ENCODE assay signal across 9 cellular contexts in the genomic region with DNA sequence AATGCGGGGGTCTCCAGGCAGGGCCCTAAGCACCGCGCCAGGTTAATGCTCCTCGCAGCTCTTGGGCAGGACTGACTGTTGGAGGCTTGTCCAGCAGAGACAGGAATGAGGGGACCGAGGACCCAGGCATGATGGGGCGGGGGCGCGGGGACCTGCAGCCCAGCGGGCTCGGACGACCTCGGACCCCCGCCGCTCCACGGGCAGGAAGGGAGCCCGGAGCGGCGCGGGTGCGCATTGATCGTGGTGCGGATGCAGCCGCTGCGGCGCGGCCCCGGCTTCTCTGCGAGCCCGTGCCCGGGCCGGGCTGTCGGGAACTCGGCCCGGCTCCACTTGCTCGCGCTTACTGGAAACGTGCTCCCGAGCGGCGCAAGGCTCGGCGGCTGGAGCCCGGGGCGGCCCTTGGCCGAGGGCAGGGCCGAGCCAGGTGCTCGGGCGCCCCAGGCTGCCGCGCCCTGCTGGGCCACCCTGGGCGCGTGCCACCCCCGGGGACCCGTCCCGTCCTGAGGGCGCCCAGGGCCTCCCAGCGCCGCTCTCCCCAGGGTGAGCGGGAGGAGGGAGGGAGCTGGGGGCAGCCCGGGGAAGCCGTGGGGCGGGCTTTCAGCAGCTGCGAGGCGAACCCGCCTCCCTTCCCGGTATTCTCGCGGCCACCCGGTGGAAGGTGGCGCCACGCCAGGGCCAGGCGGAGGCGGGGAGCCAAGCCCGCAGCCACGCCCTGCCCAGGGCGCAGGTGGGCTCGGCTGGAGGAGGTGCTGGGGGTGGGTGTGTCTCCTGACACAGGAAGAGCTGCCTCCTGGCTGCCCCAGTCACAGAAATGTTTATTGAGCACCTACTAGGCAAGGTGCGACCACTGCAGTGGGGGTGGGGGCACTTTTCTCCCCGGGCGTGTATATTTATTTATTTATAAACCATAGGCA. TPM values are rescaled to one million over a fixed set of nuclear protein-coding genes. Genes with fewer than 3 reads are reported as not detected.
A peak's percentile ranks its signal among the peaks of the same experiment; 100 is the strongest.
DNase-seq lines count a peak whose midpoint lies in the region; ATAC-seq, FAIRE-seq and TF ChIP-seq lines count a peak whose summit lies in the region.
"Had no signal": no experiment of that assay in that cellular context is flagged by ENCODE, and none has a peak within 500 bp of the region (broad histone marks: within the 10 kb centered on the region; RNA-seq: fewer than 3 reads in every experiment).

No MANE protein-coding gene starts in this region.

- no peak for TF ChIP-seq EP300 in K562 (IDR thresholded peaks at IDR 0.05; ENCODE audit: low read length)

- H3K4me3 Mint-ChIP-seq in T-helper 2 cell treated with Interferon-gamma antibody and Interleukin-4, amounts not matched to agents 5 μg/mL and 100 μg/mL, for 36 hours = peak overlapping the region; percentile 66

- H3K4me3 ChIP-seq in K562 (peak overlapping the region; percentile 38), iPS-20b (ENCODE audit: low read length) (peak overlapping the region; percentile 66; the same call in 1 of the 2 replicates)

- H3K36me3 Mint-ChIP-seq in T-helper 2 cell treated with Interferon-gamma antibody and Interleukin-4, amounts not matched to agents 5 μg/mL and 100 μg/mL, for 36 hours (ENCODE audit: low read depth) = no peaks in the 10 kb centered on the region

- DNase-seq in NCI-H1417 (lab: John Stamatoyannopoulos, UW) (peak; percentile 82 to 92 (median 92)), NCI-H1417 treated with DMSO at 0.1 percent for 48 hours (lab: John Stamatoyannopoulos, UW) (no peak), NCI-H1436 (lab: John Stamatoyannopoulos, UW) (peak; percentile 94), K562 (ENCODE audit: extremely low read depth in 1 of 4, low spot score in 3 of 4) (peak; percentile 95 to 96 (median 95))
- peak; percentile 69 for DNase-seq in T-helper 2 cell treated with Interferon-gamma antibody and Interleukin-4, amounts not matched to agents 5 μg/mL and 100 μg/mL, for 36 hours (ENCODE audit: low spot score)
- peak; percentile 49 to 54 for DNase-seq in stimulated activated CD4-positive, alpha-beta T cell treated with anti-CD3 and anti-CD28 coated beads, Interleukin-15, amount 100 ng/mL, for 1 hour (ENCODE audit: low read depth in 1 of 2, low spot score in 1 of 2)

- ATAC-seq in K562 = peak; percentile 87
- no peak for ATAC-seq in GM21526 (IDR thresholded peaks at IDR 0.05; ENCODE audit: low FRiP score, unreplicated experiment)

- no peaks in the 10 kb centered on the region for H3K79me2 ChIP-seq in K562 (ENCODE audit: control insufficient read depth, insufficient read depth, low read length)

- CTCF ChIA-PET in K562 (lab: Yijun Ruan, JAX; ENCODE audit: low intra/inter-chr PET ratio) = interaction anchor here (1.0 kb wide), 1 partner anchor 108 kb away, joined by 3 read pairs; no protein-coding TSS in a partner anchor

- H4K20me1 ChIP-seq in K562 (replicated peaks; ENCODE audit: control insufficient read depth, insufficient read depth, low read length) = no peaks in the 10 kb centered on the region

- no peaks in the 10 kb centered on the region for H3K9me3 ChIP-seq in K562 (replicated peaks; ENCODE audit: control insufficient read depth, insufficient read depth, low read depth, low read length)
- no peaks in the 10 kb centered on the region for H3K9me3 ChIP-seq in iPS-20b (ENCODE audit: insufficient read depth, low read depth, low read length)

- H3K27ac Mint-ChIP-seq in T-helper 2 cell treated with Interferon-gamma antibody and Interleukin-4, amounts not matched to agents 5 μg/mL and 100 μg/mL, for 36 hours = peak overlapping the region; percentile 52

- peaks cover 19% of the 10 kb centered on the region for H3K27me3 Mint-ChIP-seq in T-helper 2 cell treated with Interferon-gamma antibody and Interleukin-4, amounts not matched to agents 5 μg/mL and 100 μg/mL, for 36 hours (ENCODE audit: low read depth)

- BruUV-seq in K562 (replicated peaks; lab: Mats Ljungman, UMichigan) = no TSS peak

- peak overlapping the region; percentile 80 for H2AFZ ChIP-seq in K562 (ENCODE audit: low read depth, low read length)

- intact Hi-C loops in K562 (cut with micrococcal nuclease) = no loop called here

- H3K9me3 Mint-ChIP-seq in T-helper 2 cell treated with Interferon-gamma antibody and Interleukin-4, amounts not matched to agents 5 μg/mL and 100 μg/mL, for 36 hours = no peaks in the 10 kb centered on the region

- TF ChIP-seq RAD21 in K562 (CRISPR knock-in tag; conservative IDR thresholded peaks at IDR 0.05 in 1 of 2, IDR thresholded peaks at IDR 0.05 in 1 of 2) = no peak

- H3K36me3 ChIP-seq in K562 (ENCODE audit: control insufficient read depth, insufficient read depth, low read length) (no peaks in the 10 kb centered on the region), iPS-20b (ENCODE audit: insufficient read depth, low read depth, low read length) (no peaks in the 10 kb centered on the region)

- in situ Hi-C loops in K562 (cut with MboI) = no loop called here

- H3K4me1 Mint-ChIP-seq in T-helper 2 cell treated with Interferon-gamma antibody and Interleukin-4, amounts not matched to agents 5 μg/mL and 100 μg/mL, for 36 hours (ENCODE audit: low read depth) = peaks cover 23% of the 10 kb centered on the region

- H3K9ac ChIP-seq in K562 (ENCODE audit: insufficient read depth in 1 of 2, low read depth in 2 of 2, low read length in 2 of 2) = peak overlapping the region; percentile 61 to 89
- peak overlapping the region; percentile 63; the same call in 1 of the 2 replicates for H3K9ac ChIP-seq in iPS-20b (ENCODE audit: low read depth, low read length)

- H3K9me1 ChIP-seq in K562 (ENCODE audit: control insufficient read depth, insufficient read depth, low read length) = no peaks in the 10 kb centered on the region

- H3K27ac ChIP-seq in K562 (ENCODE audit: extremely low read depth, low read depth, low read length) (peak overlapping the region; percentile 53; the same call in 2 of the 3 replicates), iPS-20b (ENCODE audit: low read length) (no peak overlapping the region)

- H3K4me1 ChIP-seq in K562 (replicated peaks in 1 of 2; ENCODE audit: control insufficient read depth in 2 of 2, insufficient read depth in 2 of 2, low read length in 2 of 2) (peaks cover 37 to 52% of the 10 kb centered on the region in 2 experiments), iPS-20b (ENCODE audit: insufficient read depth, low read length) (peaks cover 25% of the 10 kb centered on the region)

- 13% methylated on average over 51 of the region's 80 CpGs for WGBS in K562 (ENCODE audit: insufficient coverage, low coverage, missing lambda C conversion rate)

- FAIRE-seq in K562 (lab: Jason Lieb, UNC) = peak; percentile 91
- FAIRE-seq: A204.1 had no signal

- POLR2A ChIA-PET in K562 (lab: Yijun Ruan, JAX) = interaction anchor here (0.7 to 1.0 kb wide), 3 partner anchors 9 to 30 kb away, joined by 3 to 4 read pairs (median 3); no protein-coding TSS in a partner anchor

- no peak; the same call in 1 of the 2 replicates for TF ChIP-seq POLR2A in K562 (conservative IDR thresholded peaks at IDR 0.05)

- no peaks in the 10 kb centered on the region for H3K27me3 ChIP-seq in K562 (ENCODE audit: control insufficient read depth in 2 of 2, insufficient read depth in 2 of 2, low read length in 2 of 2)
- peaks cover 13% of the 10 kb centered on the region for H3K27me3 ChIP-seq in iPS-20b (ENCODE audit: insufficient read depth, low read length)

- TF ChIP-seq CTCF in K562 (IDR thresholded peaks at IDR 0.05 in 2 of 3, conservative IDR thresholded peaks at IDR 0.05 in 1 of 3; ENCODE audit: insufficient read depth in 2 of 3, low read depth in 1 of 3, low read length in 3 of 3) = 0 out of 6 replicates have a peak, but pooled peaks of 1 of the 3 experiments have one; percentile 15

- H3K4me2 ChIP-seq in K562 (ENCODE audit: insufficient read depth, low read length) = peak overlapping the region; percentile 64

TF ChIP-seq in K562, 482 proteins besides CTCF, POLR2A, EP300 and RAD21 (continues in another document):
- TF ChIP-seq ZNF175 (CRISPR knock-in tag; IDR thresholded peaks at IDR 0.05; ENCODE audit: low read depth) (no peak), ZNF165 (CRISPR knock-in tag; IDR thresholded peaks at IDR 0.05; ENCODE audit: borderline replicate concordance) (no peak), GABPB2 (CRISPR knock-in tag; conservative IDR thresholded peaks at IDR 0.05) (no peak), CEBPG (CRISPR knock-in tag; IDR thresholded peaks at IDR 0.05) (no peak), CEBPG (tag; conservative IDR thresholded peaks at IDR 0.05 in 1 of 2, IDR thresholded peaks at IDR 0.05 in 1 of 2) (no peak), ZNF280A (IDR thresholded peaks at IDR 0.05; ENCODE audit: low read depth, partially characterized antibody) (no peak), DACH1 (IDR thresholded peaks at IDR 0.05; ENCODE audit: partially characterized antibody) (peak; percentile 60), ZNF431 (CRISPR knock-in tag; IDR thresholded peaks at IDR 0.05) (no peak)

RNA-seq across cellular contexts. Expression of gene SOCS3, which starts 45.9 kb away (rescaled TPM):
- total RNA-seq in K562 (2011; cell fraction: chromatin; rRNA removed; ENCODE audit: low replicate concordance) = 20.8 and 58.5 TPM in 2 replicates
- total RNA-seq in K562 (2011; cell fraction: nucleolus; rRNA removed) = 62.9 and 64.2 TPM in 2 replicates
- 32.2 and 39.5 TPM in 2 replicates for total RNA-seq in K562 (2011; cell fraction: nucleoplasm; rRNA removed)
- total RNA-seq in K562 (2014; rRNA removed) = 37.3 and 38.9 TPM in 2 replicates
- total RNA-seq in K562 (2014; rRNA removed; fragmentation: Illumina TruSeq; extraction: Trizol) = 13.7 and 14.4 TPM in 2 replicates
- total RNA-seq in K562 (2015; rRNA removed; fragmentation: Illumina TruSeq; extraction: Trizol) = 10.9 and 12.3 TPM in 2 replicates
- total RNA-seq in K562 (2021) = 30.7 and 36.8 TPM in 2 replicates
- polyA plus RNA-seq in K562 (2011; rRNA removed) = 12.7 and 17.9 TPM in 2 replicates
- polyA plus RNA-seq in K562 (2011; cell fraction: cytosol; rRNA removed) = 12.3 and 31.5 TPM in 2 replicates
- polyA plus RNA-seq in K562 (2011; cell fraction: nucleus; rRNA removed) = 26.9 and 59.7 TPM in 2 replicates
- 8.8 and 9.6 TPM in 2 replicates for polyA plus RNA-seq in K562 (2012)
- polyA plus RNA-seq in K562 (2014; fragmentation: Illumina TruSeq; extraction: Trizol) = 12.5 and 19.4 TPM in 2 replicates
- under 1 TPM; 0.56 to 0.92 TPM for polyA plus RNA-seq in K562 (2014; fragmentation: Nextera tagmentation; extraction: Ambion mirVana)
- polyA plus RNA-seq in K562 (2014; rRNA removed) = 17.5 and 21.9 TPM in 2 replicates
- polyA minus RNA-seq in K562 (2011; rRNA and poly(A)+ RNA removed) = 12.4 and 23.2 TPM in 2 replicates
- 22.2 and 30.9 TPM in 2 replicates for polyA minus RNA-seq in K562 (2011; cell fraction: cytosol; rRNA and poly(A)+ RNA removed)
- polyA minus RNA-seq in K562 (2011; cell fraction: nucleus; rRNA and poly(A)+ RNA removed) = 23.3 and 27.7 TPM in 2 replicates
